ENCODE assay signal across 13 cellular contexts in the genomic region with DNA sequence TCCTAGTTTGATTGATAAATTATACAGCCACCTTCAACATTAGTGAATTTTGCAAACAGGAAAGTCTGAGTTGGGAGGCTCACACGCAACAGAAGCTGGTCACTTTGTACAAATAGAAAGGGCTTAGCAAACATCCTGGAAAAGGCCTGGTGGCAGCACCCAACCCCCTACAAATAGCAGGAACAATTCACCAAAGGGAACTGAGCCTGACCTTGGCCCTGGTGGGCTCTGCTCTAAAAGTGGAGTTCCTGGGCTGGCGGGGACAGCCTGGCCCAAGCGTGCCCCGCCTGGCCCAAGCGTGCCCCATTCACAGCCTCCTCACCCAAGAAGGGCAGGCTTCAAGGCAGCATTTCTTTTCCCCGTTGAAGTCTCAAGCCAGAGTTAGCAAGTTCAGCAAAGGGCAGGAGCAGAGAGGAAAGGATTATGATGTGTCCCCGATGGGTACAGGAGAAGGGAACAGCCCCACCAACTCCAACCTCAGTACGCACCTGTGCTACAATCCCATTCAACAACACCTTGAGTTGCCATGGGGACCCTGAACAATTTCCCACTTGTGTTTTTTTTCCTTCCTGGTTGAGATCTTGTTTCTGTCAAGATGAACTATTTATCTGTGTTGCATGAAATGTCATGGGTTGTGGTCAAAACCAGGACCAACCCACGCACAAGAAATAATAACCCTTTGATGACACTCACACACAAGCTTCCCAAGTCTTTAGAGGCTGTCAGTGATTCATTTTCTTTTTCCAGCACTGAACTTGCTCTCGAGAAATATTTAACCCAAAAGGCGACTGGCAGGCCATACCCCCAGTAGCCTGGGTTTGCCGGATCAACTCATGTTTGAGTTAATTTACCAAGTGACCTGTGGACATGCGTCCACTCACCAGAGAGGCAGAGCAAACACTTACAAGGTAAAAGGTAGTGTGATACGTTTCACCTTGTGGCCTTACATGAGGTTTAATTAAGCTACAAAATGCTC. TPM values are rescaled to one million over a fixed set of nuclear protein-coding genes. Genes with fewer than 3 reads are reported as not detected.
DNase-seq lines count a peak whose midpoint lies in the region; ATAC-seq, FAIRE-seq and TF ChIP-seq lines count a peak whose summit lies in the region.
"Had no signal": no experiment of that assay in that cellular context is flagged by ENCODE, and none has a peak within 500 bp of the region (broad histone marks: within the 10 kb centered on the region; RNA-seq: fewer than 3 reads in every experiment).

No MANE protein-coding gene starts in this region.

- POLR2A ChIA-PET in CD8-positive, alpha-beta memory T cell (lab: Charles Lee) = interaction anchor here (0.6 kb wide), 1 partner anchor 365 kb away, joined by 4 read pairs; no protein-coding TSS in a partner anchor
- POLR2A ChIA-PET in RWPE1 (lab: Yijun Ruan, JAX; ENCODE audit: low non-redundant PET) = no interaction called here

- DNase-seq in CD8-positive, alpha-beta memory T cell = peak in 1 of 5 donors; percentile 70
- DNase-seq in HK-2 (ENCODE audit: unreplicated experiment) (peak; percentile 61), myocyte (ENCODE audit: low read depth) (peak; percentile 18), AG20443 (ENCODE audit: low spot score) (no peak), RWPE1 (ENCODE audit: low spot score) (no peak), frontal cortex (ENCODE audit: low spot score in 2 of 2) (no peak), left lobe of liver (ENCODE audit: low spot score) (no peak)
- no peak for DNase-seq in activated naive CD8-positive, alpha-beta T cell treated with anti-CD3 and anti-CD28 coated beads, Interleukin-2, amount 50 U/mL, for 24 hours
- DNase-seq: activated CD8-positive, alpha-beta memory T cell treated with anti-CD3 and anti-CD28 coated beads, Interleukin-2, amount 50 U/mL, for 48 hours; COR-L47; NCI-H187 treated with DMSO at 0.1 percent for 48 hours had no signal

- peaks cover 68 to 89% (median 81%) of the 10 kb centered on the region in 3 donors for H3K4me1 Mint-ChIP-seq in CD8-positive, alpha-beta memory T cell
- peaks cover 100% of the 10 kb centered on the region for H3K4me1 Mint-ChIP-seq in activated naive CD8-positive, alpha-beta T cell treated with anti-CD3 and anti-CD28 coated beads, Interleukin-2, amount 50 U/mL, for 24 hours

- no peaks in the 10 kb centered on the region for H3K9me3 Mint-ChIP-seq in CD8-positive, alpha-beta memory T cell
- H3K9me3 Mint-ChIP-seq in activated naive CD8-positive, alpha-beta T cell treated with anti-CD3 and anti-CD28 coated beads, Interleukin-2, amount 50 U/mL, for 24 hours = no peaks in the 10 kb centered on the region
- H3K9me3 Mint-ChIP-seq: neural progenitor cell had no signal

- H3K27ac Mint-ChIP-seq in CD8-positive, alpha-beta memory T cell = peak overlapping the region; percentile 42 to 99 (median 83)
- H3K27ac Mint-ChIP-seq in activated naive CD8-positive, alpha-beta T cell treated with anti-CD3 and anti-CD28 coated beads, Interleukin-2, amount 50 U/mL, for 24 hours = peak overlapping the region; percentile 99

- FAIRE-seq in frontal cortex (lab: Jason Lieb, UNC) = no peak
- FAIRE-seq: keratinocyte had no signal

- H3K36me3 ChIP-seq in CD8-positive, alpha-beta memory T cell (ENCODE audit: insufficient read depth, low read length) = peaks cover 13% of the 10 kb centered on the region
- H3K36me3 ChIP-seq: neural progenitor cell had no signal

- ATAC-seq in activated naive CD8-positive, alpha-beta T cell treated with anti-CD3 and anti-CD28 coated beads, Interleukin-2, amount 50 U/mL, for 24 hours = peak; percentile 11
- ATAC-seq in left lobe of liver = no peak

- H3K27ac ChIP-seq in CD8-positive, alpha-beta memory T cell (ENCODE audit: low read depth, low read length) = no peak overlapping the region
- H3K27ac ChIP-seq in RWPE1 = no peak overlapping the region
- H3K27ac ChIP-seq: neural progenitor cell had no signal

- H3K36me3 Mint-ChIP-seq in CD8-positive, alpha-beta memory T cell = peaks cover 0 to 29% (median 5%) of the 10 kb centered on the region in 3 donors
- peaks cover 54% of the 10 kb centered on the region for H3K36me3 Mint-ChIP-seq in activated naive CD8-positive, alpha-beta T cell treated with anti-CD3 and anti-CD28 coated beads, Interleukin-2, amount 50 U/mL, for 24 hours (ENCODE audit: low read depth)
- H3K36me3 Mint-ChIP-seq: neural progenitor cell had no signal

- CTCF ChIA-PET in CD8-positive, alpha-beta memory T cell (lab: Charles Lee) = interaction anchor here (0.7 to 4.7 kb wide), 5 partner anchors 9 to 54 kb away, joined by 3 to 24 read pairs (median 3); partner anchors contain the start of gene RGS10
- CTCF ChIA-PET in RWPE1 (lab: Yijun Ruan, JAX) = interaction anchor here (0.7 to 1.4 kb wide), 3 partner anchors 9 to 50 kb away, joined by 3 to 8 read pairs (median 7); no protein-coding TSS in a partner anchor

- H3K27me3 Mint-ChIP-seq in CD8-positive, alpha-beta memory T cell = no peaks in the 10 kb centered on the region
- H3K27me3 Mint-ChIP-seq in activated naive CD8-positive, alpha-beta T cell treated with anti-CD3 and anti-CD28 coated beads, Interleukin-2, amount 50 U/mL, for 24 hours = no peaks in the 10 kb centered on the region

- peaks cover 76% of the 10 kb centered on the region for H3K4me1 ChIP-seq in CD8-positive, alpha-beta memory T cell (ENCODE audit: insufficient read depth, low read length)
- H3K4me1 ChIP-seq: neural progenitor cell had no signal

- H3K4me3 Mint-ChIP-seq in CD8-positive, alpha-beta memory T cell = peak overlapping the region in 4 of 7 donors; percentile 6 to 41 (median 25)
- peak overlapping the region; percentile 42 for H3K4me3 Mint-ChIP-seq in activated naive CD8-positive, alpha-beta T cell treated with anti-CD3 and anti-CD28 coated beads, Interleukin-2, amount 50 U/mL, for 24 hours
- H3K4me3 Mint-ChIP-seq: neural progenitor cell had no signal

- H3K27me3 ChIP-seq in CD8-positive, alpha-beta memory T cell (ENCODE audit: insufficient read depth, low read length, poor library complexity, severe bottlenecking) = no peaks in the 10 kb centered on the region
- H3K27me3 ChIP-seq: neural progenitor cell had no signal

- no peak for TF ChIP-seq CTCF in RWPE1 (conservative IDR thresholded peaks at IDR 0.05; ENCODE audit: low read depth)

- H3K9me3 ChIP-seq in CD8-positive, alpha-beta memory T cell (ENCODE audit: low read length) = no peaks in the 10 kb centered on the region

- H3K4me3 ChIP-seq in CD8-positive, alpha-beta memory T cell (ENCODE audit: low read length) = no peak overlapping the region
- H3K4me3 ChIP-seq: neural progenitor cell had no signal

RNA-seq across cellular contexts. Expression of gene RGS10, which starts 43.3 kb away (rescaled TPM):
- 100 to 1,000 TPM; 127 to 130 TPM for total RNA-seq in CD8-positive, alpha-beta memory T cell
- 182 TPM for polyA plus RNA-seq in CD8-positive, alpha-beta memory T cell
- total RNA-seq in myocyte (2.9 and 3.9 TPM in 2 replicates), frontal cortex (8.2 TPM), left lobe of liver (1.3 TPM)
- polyA plus RNA-seq in myocyte (2012) = 6.9 TPM

Comparison
In these comparisons a context has a peak if more than half of its experiments do, and no peak if none do; other contexts are left out.
1. DNase-seq: peak in HK-2 (single experiment) and myocyte (single experiment); none in activated naive CD8-positive, alpha-beta T cell treated with anti-CD3 and anti-CD28 coated beads, Interleukin-2, amount 50 U/mL, for 24 hours (single experiment), AG20443 (single experiment), RWPE1 (single experiment), frontal cortex (0 of 2) and left lobe of liver (single experiment).
2. RNA of gene RGS10, which starts 43.3 kb away (total RNA-seq): 127 to 130 TPM in CD8-positive, alpha-beta memory T cell; 8.2 TPM in frontal cortex (single experiment), 2.9 to 3.9 TPM in myocyte and 1.3 TPM in left lobe of liver (single experiment); every median in the first group is over 10 times any median in the second.